In the genomic region with DNA sequence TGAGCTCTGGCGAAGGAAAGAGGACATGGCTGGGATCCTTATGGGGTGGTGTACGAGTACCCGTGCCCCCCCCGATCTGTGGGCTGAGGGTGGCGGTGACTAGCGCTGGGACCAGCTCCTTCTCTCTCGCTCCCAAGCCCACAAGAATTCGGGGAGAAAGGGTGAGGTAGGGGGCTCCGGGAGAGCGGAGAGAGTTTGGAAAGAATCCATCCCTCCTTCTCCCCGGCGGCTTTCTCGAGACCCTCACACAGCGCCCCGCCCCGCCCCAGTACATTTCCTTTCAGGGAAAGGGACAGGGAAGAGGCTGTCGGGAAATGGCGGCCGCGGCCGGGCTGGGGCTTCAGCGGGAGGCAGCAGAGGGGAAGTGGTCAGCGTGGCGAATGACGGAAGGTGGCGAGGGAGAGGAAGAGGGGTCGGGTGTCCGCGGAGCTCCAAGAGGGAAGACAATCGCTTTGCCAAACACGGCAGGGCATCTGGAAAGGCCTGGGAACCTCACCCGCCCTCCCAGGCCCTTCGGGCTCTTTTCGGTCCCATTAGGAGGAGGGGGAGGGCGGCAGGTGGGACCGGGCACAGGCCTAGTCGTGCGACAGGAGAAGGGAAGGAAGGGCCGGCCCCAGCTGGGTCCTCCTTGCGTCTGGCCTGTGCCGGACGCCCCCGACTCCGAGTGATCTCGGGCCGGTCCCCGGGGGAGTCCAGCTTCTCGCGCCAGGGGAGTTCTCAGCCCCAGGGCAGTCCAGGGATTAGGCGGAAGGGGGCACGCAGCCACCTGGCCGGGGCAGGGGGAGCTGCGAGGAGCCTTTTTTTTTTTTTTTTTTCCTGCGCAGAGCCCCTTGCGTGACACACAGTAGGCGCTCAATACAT, we compare ENCODE assay signal across 8 cellular contexts. TPM values are rescaled to one million over a fixed set of nuclear protein-coding genes. Genes with fewer than 3 reads are reported as not detected.
DNase-seq lines count a peak whose midpoint lies in the region; ATAC-seq and TF ChIP-seq lines count a peak whose summit lies in the region.

No MANE protein-coding gene starts in this region.

- no peaks in the 10 kb centered on the region for H3K27me3 Mint-ChIP-seq in activated T-helper 17 cell treated with anti-CD3 and anti-CD28 coated beads, Interleukin-2, amount 50 U/mL, for 72 hours
- H3K27me3 Mint-ChIP-seq in natural killer cell (ENCODE audit: low read depth in 2 of 2), result no peaks in the 10 kb centered on the region

- H3K27ac ChIP-seq in fibroblast of lung (ENCODE audit: insufficient read depth, low read length) (peak overlapping the region; percentile 81), uterus (peak overlapping the region; percentile 94 to 96)

- no peaks in the 10 kb centered on the region for H3K9me3 ChIP-seq in fibroblast of lung (ENCODE audit: control insufficient read depth, insufficient read depth, low read depth, low read length)
- H3K9me3 ChIP-seq in uterus, result no peaks in the 10 kb centered on the region

- H3K4me1 ChIP-seq in fibroblast of lung (ENCODE audit: control insufficient read depth, extremely low read depth, insufficient read depth, low read length), result no peaks in the 10 kb centered on the region
- peaks cover 0 to 4% of the 10 kb centered on the region in 2 donors for H3K4me1 ChIP-seq in uterus

- peak overlapping the region; percentile 69 for H2AFZ ChIP-seq in fibroblast of lung (ENCODE audit: low read length)

- ATAC-seq in GM21619 (IDR thresholded peaks at IDR 0.05; ENCODE audit: unreplicated experiment) (peak; percentile 42), natural killer cell (peak; percentile 68 to 71 (median 70))
- ATAC-seq in activated T-helper 17 cell treated with anti-CD3 and anti-CD28 coated beads, Interleukin-2, amount 50 U/mL, for 72 hours (replicated peaks), result peak; percentile 67

- no peaks in the 10 kb centered on the region for H4K20me1 ChIP-seq in fibroblast of lung (ENCODE audit: control insufficient read depth, extremely low read depth, insufficient read depth, low read length)

- H3K27ac Mint-ChIP-seq in activated T-helper 17 cell treated with anti-CD3 and anti-CD28 coated beads, Interleukin-2, amount 50 U/mL, for 72 hours, result peak overlapping the region; percentile 99
- H3K27ac Mint-ChIP-seq in natural killer cell, result peak overlapping the region; percentile 90 to 98

- intact Hi-C loops in natural killer cell (cut with micrococcal nuclease) (loop anchor here (5.0 kb wide), 2 partner anchors 179 to 514 kb away; partner anchors contain the start of gene ZMAT1), uterus (cut with DNase I; ENCODE audit: low total_unique reads) (no loop called here)

- peak overlapping the region; percentile 91 for H3K4me3 Mint-ChIP-seq in activated T-helper 17 cell treated with anti-CD3 and anti-CD28 coated beads, Interleukin-2, amount 50 U/mL, for 72 hours
- H3K4me3 Mint-ChIP-seq in natural killer cell, result peak overlapping the region; percentile 92

- no peaks in the 10 kb centered on the region for H3K36me3 ChIP-seq in fibroblast of lung (ENCODE audit: control insufficient read depth, insufficient read depth, low read length)
- H3K36me3 ChIP-seq in uterus, result no peaks in the 10 kb centered on the region

- peak; percentile 8 to 20 for TF ChIP-seq POLR2A in uterus (IDR thresholded peaks at IDR 0.05)

- H3K27me3 ChIP-seq in fibroblast of lung (ENCODE audit: control insufficient read depth, insufficient read depth, low read length) (no peaks in the 10 kb centered on the region), uterus (no peaks in the 10 kb centered on the region)

- no peaks in the 10 kb centered on the region for H3K9me3 Mint-ChIP-seq in activated T-helper 17 cell treated with anti-CD3 and anti-CD28 coated beads, Interleukin-2, amount 50 U/mL, for 72 hours
- no peaks in the 10 kb centered on the region for H3K9me3 Mint-ChIP-seq in natural killer cell

- peak overlapping the region; percentile 11 for H3K4me2 ChIP-seq in fibroblast of lung (ENCODE audit: extremely low read depth, insufficient read depth, low read length)

- H3K9ac ChIP-seq in fibroblast of lung (ENCODE audit: insufficient read depth, low read length), result peak overlapping the region; percentile 82

- peak; percentile 38 for DNase-seq in DMS79 treated with DMSO at 0.1 percent for 48 hours (lab: John Stamatoyannopoulos, UW)
- DNase-seq in NCI-H146 treated with DMSO at 0.1 percent for 48 hours (lab: John Stamatoyannopoulos, UW; ENCODE audit: unreplicated experiment), result peak; percentile 35
- peak; percentile 36 to 42 for DNase-seq in fibroblast of lung (ENCODE audit: low read depth in 2 of 2)
- DNase-seq in natural killer cell, result peak; percentile 42
- DNase-seq in uterus, result peak; percentile 51 to 54
- no peak for DNase-seq in GM19240 (ENCODE audit: insufficient read length, low spot score)

- H3K4me3 ChIP-seq in fibroblast of lung (replicated peaks in 1 of 4; ENCODE audit: control extremely low read depth in 1 of 4, insufficient read depth in 1 of 4, low read depth in 3 of 4, low read length in 4 of 4), result peak overlapping the region; percentile 36 to 63 (median 44)
- peak overlapping the region; percentile 44 to 46 for H3K4me3 ChIP-seq in uterus

- peaks cover 24% of the 10 kb centered on the region for H3K4me1 Mint-ChIP-seq in activated T-helper 17 cell treated with anti-CD3 and anti-CD28 coated beads, Interleukin-2, amount 50 U/mL, for 72 hours
- peaks cover 18 to 26% of the 10 kb centered on the region in 2 donors for H3K4me1 Mint-ChIP-seq in natural killer cell

- H3K36me3 Mint-ChIP-seq in activated T-helper 17 cell treated with anti-CD3 and anti-CD28 coated beads, Interleukin-2, amount 50 U/mL, for 72 hours (ENCODE audit: low read depth), result peaks cover 7% of the 10 kb centered on the region
- H3K36me3 Mint-ChIP-seq in natural killer cell, result no peaks in the 10 kb centered on the region

- no peaks in the 10 kb centered on the region for H3K79me2 ChIP-seq in fibroblast of lung (ENCODE audit: control insufficient read depth, insufficient read depth, low read length)

- TF ChIP-seq CTCF in fibroblast of lung (conservative IDR thresholded peaks at IDR 0.05 in 1 of 2, IDR thresholded peaks at IDR 0.05 in 1 of 2; ENCODE audit: low read depth in 1 of 2, low read length in 2 of 2), result no peak
- TF ChIP-seq CTCF in natural killer cell (IDR thresholded peaks at IDR 0.05), result no peak
- TF ChIP-seq CTCF in uterus (IDR thresholded peaks at IDR 0.05), result no peak

RNA-seq across cellular contexts. Expression of gene HNRNPH2, which starts 10.2 kb away (rescaled TPM):
- total RNA-seq in activated T-helper 17 cell treated with anti-CD3 and anti-CD28 coated beads, Interleukin-2, amount 50 U/mL, for 72 hours, result 10 to 100 TPM; 25.1 to 39.1 TPM
- total RNA-seq in fibroblast of lung (82.7 and 84.1 TPM in 2 replicates), natural killer cell (10 to 100 TPM; 47.3 to 56.1 (median 52.9) TPM), uterus (10 to 100 TPM; 22.0 to 87.2 (median 40.7) TPM)
- polyA plus RNA-seq in fibroblast of lung, result 76.6 and 91.5 TPM in 2 replicates
- polyA plus RNA-seq in fibroblast of lung (2012), result 92.2 and 98.7 TPM in 2 replicates
- 9.3 and 12.6 TPM in 2 replicates for polyA minus RNA-seq in fibroblast of lung (ENCODE audit: low replicate concordance)

RNA-seq across cellular contexts. Expression of gene GLA, which starts 10.5 kb away (rescaled TPM):
- total RNA-seq in activated T-helper 17 cell treated with anti-CD3 and anti-CD28 coated beads, Interleukin-2, amount 50 U/mL, for 72 hours, result 10 to 100 TPM; 64.9 to 67.2 TPM
- total RNA-seq in fibroblast of lung (11.3 and 19.3 TPM in 2 replicates), natural killer cell (10 to 100 TPM; 34.9 to 71.9 (median 47.9) TPM), uterus (10 to 100 TPM; 13.2 to 30.2 (median 19.2) TPM)
- 23.1 and 30.3 TPM in 2 replicates for polyA plus RNA-seq in fibroblast of lung
- polyA plus RNA-seq in fibroblast of lung (2012), result 16.8 and 24.2 TPM in 2 replicates
- polyA minus RNA-seq in fibroblast of lung (ENCODE audit: low replicate concordance), result 2.6 and 10.3 TPM in 2 replicates

RNA-seq across cellular contexts. Expression of gene RPL36A, which starts 27.4 kb away (rescaled TPM):
- 100 to 1,000 TPM; 197 to 307 TPM for total RNA-seq in activated T-helper 17 cell treated with anti-CD3 and anti-CD28 coated beads, Interleukin-2, amount 50 U/mL, for 72 hours
- total RNA-seq in fibroblast of lung, result 305 and 521 TPM in 2 replicates
- polyA plus RNA-seq in fibroblast of lung, result 2,163 and 2,209 TPM in 2 replicates
- polyA plus RNA-seq in fibroblast of lung (2012), result 1,818 and 2,496 TPM in 2 replicates
- polyA minus RNA-seq in fibroblast of lung (ENCODE audit: low replicate concordance), result 3.9 and 12.9 TPM in 2 replicates
- total RNA-seq in natural killer cell, result 100 to 1,000 TPM in 1 of 3 donors, 10 to 100 TPM in 2; 88.0 to 108 (median 91.5) TPM
- 1,000 to 10,000 TPM in 3 of 4 donors, 100 to 1,000 TPM in 1; 279 to 2,120 (median 1,455) TPM for total RNA-seq in uterus

RNA-seq across cellular contexts. Expression of gene BTK, which starts 32.2 kb away (rescaled TPM):
- total RNA-seq in activated T-helper 17 cell treated with anti-CD3 and anti-CD28 coated beads, Interleukin-2, amount 50 U/mL, for 72 hours, result 1 to 10 TPM in 1 of 2 donors, under 1 TPM in 1; 0.48 to 1.7 TPM
- total RNA-seq in fibroblast of lung (not detected in 2 replicates), natural killer cell (10 to 100 TPM in 1 of 3 donors, 1 to 10 TPM in 2; 4.4 to 48.2 (median 9.0) TPM), uterus (1 to 10 TPM; 1.2 to 5.9 (median 2.5) TPM)
- 0.05 TPM in 1 of 2 replicates, not detected in the other for polyA plus RNA-seq in fibroblast of lung
- not detected in 2 replicates for polyA plus RNA-seq in fibroblast of lung (2012)
- polyA minus RNA-seq in fibroblast of lung (ENCODE audit: low replicate concordance), result not detected in 2 replicates
